In genomic region chr10:99796928-99797327, GRCh38 we compare ENCODE assay signal across 21 cellular contexts. TPM values are rescaled to one million over a fixed set of nuclear protein-coding genes. Genes with fewer than 3 reads are reported as not detected.
DNase-seq lines count a peak whose midpoint lies in the region; ATAC-seq, FAIRE-seq and TF ChIP-seq lines count a peak whose summit lies in the region.
"Had no signal": no experiment of that assay in that cellular context is flagged by ENCODE, and none has a peak within 500 bp of the region (broad histone marks: within the 10 kb centered on the region; RNA-seq: fewer than 3 reads in every experiment).

No MANE protein-coding gene starts in this region.

- H3K9me3 ChIP-seq in A549 (no peaks in the 10 kb centered on the region), mesenchymal stem cell (ENCODE audit: control insufficient read depth, low read length) (no peaks in the 10 kb centered on the region), PC-9 (ENCODE audit: insufficient read depth, low read depth) (no peaks in the 10 kb centered on the region)
- H3K9me3 ChIP-seq: BLaER1 treated with 17β-estradiol and CSF1 and Interleukin-3, amounts not matched to agents 10 nM and 100 nM; Caco-2 had no signal

- no peak overlapping the region for H3K4ac ChIP-seq in mesenchymal stem cell (ENCODE audit: low read depth in 1 of 2, low read length in 2 of 2)

- H3K27me3 ChIP-seq in mesenchymal stem cell (ENCODE audit: control insufficient read depth in 1 of 2, insufficient read depth in 1 of 2, low read length in 2 of 2) (no peaks in the 10 kb centered on the region), PC-9 (ENCODE audit: insufficient read depth, low read depth) (no peaks in the 10 kb centered on the region)
- H3K27me3 ChIP-seq: BLaER1 treated with 17β-estradiol and CSF1 and Interleukin-3, amounts not matched to agents 10 nM and 100 nM had no signal

- H2BK15ac ChIP-seq in mesenchymal stem cell (ENCODE audit: low read depth, poor library complexity, severe bottlenecking) = no peak overlapping the region

- no peak overlapping the region for H3K23ac ChIP-seq in mesenchymal stem cell (ENCODE audit: low read length in 2 of 2)

- H4K91ac ChIP-seq in mesenchymal stem cell (ENCODE audit: low read length) = no peak overlapping the region

- H2AFZ ChIP-seq in mesenchymal stem cell (ENCODE audit: low read depth, low read length) (no peak overlapping the region), PC-9 (no peak overlapping the region)

- peak overlapping the region; percentile 7 for H4K8ac ChIP-seq in mesenchymal stem cell (ENCODE audit: low read length)

- ATAC-seq in A549 (no peak), left lobe of liver (peak; percentile 3)
- ATAC-seq in activated T-cell treated with anti-CD3 and anti-CD28 coated beads, Interleukin-2, amount 50 U/mL, for 4 hours = no peak
- ATAC-seq: CD8-positive, alpha-beta T cell had no signal

- H3K79me1 ChIP-seq in mesenchymal stem cell (replicated peaks; ENCODE audit: low read length, poor library complexity, severe bottlenecking) = no peaks in the 10 kb centered on the region

- no peak for FAIRE-seq in A549 (lab: Jason Lieb, UNC)
- FAIRE-seq: D721Med, G401.6, GM12891, GM19239 had no signal

- peaks cover 18% of the 10 kb centered on the region for H3K4me1 ChIP-seq in A549
- H3K4me1 ChIP-seq in mesenchymal stem cell (ENCODE audit: control insufficient read depth, insufficient read depth, low read depth, low read length) = no peaks in the 10 kb centered on the region
- no peaks in the 10 kb centered on the region for H3K4me1 ChIP-seq in PC-9 (replicated peaks; ENCODE audit: insufficient read depth)
- H3K4me1 ChIP-seq: Caco-2 had no signal

- no peak overlapping the region for H3K4me3 ChIP-seq in A549
- H3K4me3 ChIP-seq in mesenchymal stem cell (ENCODE audit: insufficient read depth in 1 of 2, low read depth in 1 of 2, low read length in 2 of 2) = no peak overlapping the region
- H3K4me3 ChIP-seq in PC-9 = no peak overlapping the region
- H3K4me3 ChIP-seq: BLaER1 treated with 17β-estradiol and CSF1 and Interleukin-3, amounts not matched to agents 10 nM and 100 nM had no signal

- H3K36me3 ChIP-seq in mesenchymal stem cell (ENCODE audit: control insufficient read depth in 1 of 2, insufficient read depth in 2 of 2, low read depth in 1 of 2, low read length in 2 of 2) (peaks cover 0 to 12% of the 10 kb centered on the region in 2 experiments), PC-9 (ENCODE audit: low read depth) (peaks cover 15% of the 10 kb centered on the region)
- H3K36me3 ChIP-seq: BLaER1 treated with 17β-estradiol and CSF1 and Interleukin-3, amounts not matched to agents 10 nM and 100 nM had no signal

- no TSS peak for BruUV-seq in PC-9 (replicated peaks; lab: Mats Ljungman, UMichigan)

- no peak overlapping the region for H2AK5ac ChIP-seq in mesenchymal stem cell (ENCODE audit: low read length, severe bottlenecking)

- no peaks in the 10 kb centered on the region for H3K9me3 Mint-ChIP-seq in activated T-cell treated with anti-CD3 and anti-CD28 coated beads, Interleukin-2, amount 50 U/mL, for 4 hours
- H3K9me3 Mint-ChIP-seq: CD4-positive, alpha-beta T cell; CD8-positive, alpha-beta T cell had no signal

- TF ChIP-seq CTCF in A549 (IDR thresholded peaks at IDR 0.05) (no peak), PC-9 (conservative IDR thresholded peaks at IDR 0.05) (no peak)

- no peak overlapping the region for H2BK120ac ChIP-seq in mesenchymal stem cell (ENCODE audit: low read depth, low read length)

- H4K20me1 ChIP-seq in PC-9 (ENCODE audit: insufficient read depth) = no peaks in the 10 kb centered on the region
- H4K20me1 ChIP-seq: BLaER1 treated with 17β-estradiol and CSF1 and Interleukin-3, amounts not matched to agents 10 nM and 100 nM had no signal

- H3K4me2 ChIP-seq in A549 (no peak overlapping the region), mesenchymal stem cell (ENCODE audit: low read length, poor library complexity, severe bottlenecking) (no peak overlapping the region), PC-9 (no peak overlapping the region)
- H3K4me2 ChIP-seq: BLaER1 treated with 17β-estradiol and CSF1 and Interleukin-3, amounts not matched to agents 10 nM and 100 nM had no signal

- H3K79me2 ChIP-seq in PC-9 (ENCODE audit: low read depth) = no peaks in the 10 kb centered on the region

- H2BK5ac ChIP-seq in mesenchymal stem cell (ENCODE audit: low read depth, low read length, poor library complexity, severe bottlenecking) = no peak overlapping the region

- no peaks in the 10 kb centered on the region for H3K9me2 ChIP-seq in PC-9 (ENCODE audit: insufficient read depth)

- TF ChIP-seq EP300 in A549 (IDR thresholded peaks at IDR 0.05) = no peak

- no peak overlapping the region for H3K18ac ChIP-seq in mesenchymal stem cell (ENCODE audit: low read depth in 1 of 2, low read length in 2 of 2)

- peaks cover 11% of the 10 kb centered on the region for H3K36me3 Mint-ChIP-seq in activated T-cell treated with anti-CD3 and anti-CD28 coated beads, Interleukin-2, amount 50 U/mL, for 4 hours (ENCODE audit: insufficient read depth)

- H3K4me1 Mint-ChIP-seq in activated T-cell treated with anti-CD3 and anti-CD28 coated beads, Interleukin-2, amount 50 U/mL, for 4 hours (ENCODE audit: low read depth) = no peaks in the 10 kb centered on the region
- H3K4me1 Mint-ChIP-seq: B cell had no signal

- TF ChIP-seq POLR2A in A549 (IDR thresholded peaks at IDR 0.05; ENCODE audit: low read length) = no peak

- no peak overlapping the region for H3K9ac ChIP-seq in mesenchymal stem cell (ENCODE audit: low read length)
- H3K9ac ChIP-seq: BLaER1 treated with 17β-estradiol and CSF1 and Interleukin-3, amounts not matched to agents 10 nM and 100 nM had no signal

- intact Hi-C loops in PC-9 (cut with micrococcal nuclease; ENCODE audit: unreplicated experiment) = no loop called here

- no peak overlapping the region for H3K14ac ChIP-seq in mesenchymal stem cell (ENCODE audit: low read length in 2 of 2)

- H3K4me3 Mint-ChIP-seq in activated T-cell treated with anti-CD3 and anti-CD28 coated beads, Interleukin-2, amount 50 U/mL, for 4 hours = no peak overlapping the region
- H3K4me3 Mint-ChIP-seq: B cell; CD4-positive, alpha-beta T cell; CD8-positive, alpha-beta T cell had no signal

- TF ChIP-seq RAD21 in A549 (conservative IDR thresholded peaks at IDR 0.05 in 1 of 2, IDR thresholded peaks at IDR 0.05 in 1 of 2) = no peak

- H2BK12ac ChIP-seq in mesenchymal stem cell (ENCODE audit: low read length in 2 of 2) = no peak overlapping the region

- POLR2A ChIA-PET in A549 (lab: Yijun Ruan, JAX) (interaction anchor here (3.2 kb wide), 1 partner anchor 64 kb away, joined by 14 read pairs; the partner anchor contains the start of genes COX15 and CUTC), PC-9 (lab: Charles Lee; ENCODE audit: unreplicated experiment) (no interaction called here)

- DNase-seq in A549 (ENCODE audit: low read depth in 1 of 2, low spot score in 1 of 2) = no peak
- DNase-seq in left lobe of liver (ENCODE audit: low spot score) = no peak
- no peak for DNase-seq in mesenchymal stem cell
- DNase-seq in PC-9 = no peak
- DNase-seq in effector CD4-positive, alpha-beta T cell = no peak
- no peak for DNase-seq in activated T-cell treated with anti-CD3 and anti-CD28 coated beads, Interleukin-2, amount 50 U/mL, for 4 hours
- DNase-seq: ACHN; Caco-2; Calu3; CD4-positive, alpha-beta T cell; CD8-positive, alpha-beta T cell; DMS79 treated with DMSO at 0.1 percent for 48 hours; GF-D8 had no signal

- H3K27me3 Mint-ChIP-seq in activated T-cell treated with anti-CD3 and anti-CD28 coated beads, Interleukin-2, amount 50 U/mL, for 4 hours (ENCODE audit: low read depth) = no peaks in the 10 kb centered on the region
- H3K27me3 Mint-ChIP-seq: B cell; CD4-positive, alpha-beta T cell had no signal

- H3K27ac ChIP-seq in A549 (peak overlapping the region in 1 of 2 experiments; percentile 9; a peak in 1 of 6 replicates), mesenchymal stem cell (ENCODE audit: low read length, poor library complexity, severe bottlenecking) (no peak overlapping the region), PC-9 (no peak overlapping the region)
- H3K27ac ChIP-seq: 22Rv1; BLaER1 treated with 17β-estradiol and CSF1 and Interleukin-3, amounts not matched to agents 10 nM and 100 nM; C4-2B had no signal

- 95% methylated on average over 6 of the region's 6 CpGs for WGBS in A549 (ENCODE audit: missing lambda C conversion rate)
- WGBS in mesenchymal stem cell = 88% methylated on average over 6 of the region's 6 CpGs

- CTCF ChIA-PET in A549 (lab: Yijun Ruan, JAX) = interaction anchor here (1.0 to 1.7 kb wide), 3 partner anchors 9 to 86 kb away, joined by 5 to 6 read pairs (median 5); no protein-coding TSS in a partner anchor
- CTCF ChIA-PET in PC-9 (lab: Charles Lee) = no interaction called here

- peaks cover 5% of the 10 kb centered on the region; the same call in 1 of the 2 replicates for H3F3A ChIP-seq in PC-9 (ENCODE audit: insufficient read depth, low read depth)

TF ChIP-seq in A549, 52 proteins besides CTCF, POLR2A, EP300 and RAD21:
- TF ChIP-seq FOSB (CRISPR knock-in tag; IDR thresholded peaks at IDR 0.05) = no peak
- TF ChIP-seq JUN (IDR thresholded peaks at IDR 0.05) = 0 out of 5 replicates have a peak, but pooled peaks of 1 of the 2 experiments have one; percentile 11
- TF ChIP-seq POLR2AphosphoS2 (conservative IDR thresholded peaks at IDR 0.05; ENCODE audit: low read length) = peak; percentile 28; the same call in 1 of the 2 replicates

RNA-seq across cellular contexts. Expression of gene ABCC2, which starts 14.5 kb away (rescaled TPM):
- polyA plus RNA-seq in A549 (2011; rRNA removed) (369 and 431 TPM in 2 replicates), A549 (2017; fragmentation: RNase III; extraction: RNeasy Plus Mini Kit Qiagen cat#74134 plus additional on column Dnase treatment) (164 to 192 TPM (median 173 TPM) in 3 replicates)
- 170 and 173 TPM in 2 replicates for polyA plus RNA-seq in A549 (2012; cell fraction: cytosol; rRNA removed)
- polyA plus RNA-seq in A549 (2012; cell fraction: nucleus; rRNA removed) = 487 and 726 TPM in 2 replicates
- 358 and 400 TPM in 2 replicates for polyA minus RNA-seq in A549 (2011; rRNA and poly(A)+ RNA removed)
- total RNA-seq in left lobe of liver (254 TPM), PC-9 (2021) (132 and 174 TPM in 2 replicates)
- 0.58 TPM for polyA plus RNA-seq in mesenchymal stem cell (2013, experiment 1 of 2)
- 0.42 TPM for polyA plus RNA-seq in mesenchymal stem cell (2013, experiment 2 of 2)
- 1 to 10 TPM; 1.3 to 1.5 (median 1.3) TPM for total RNA-seq in activated T-cell treated with anti-CD3 and anti-CD28 coated beads, Interleukin-2, amount 50 U/mL, for 4 hours

Comparison
In these comparisons a context has a peak if more than half of its experiments do, and no peak if none do; other contexts are left out.
1. RNA of gene ABCC2, which starts 14.5 kb away (total RNA-seq): 254 TPM in left lobe of liver (single experiment) and 132 to 174 TPM in PC-9; 1.3 to 1.5 TPM in activated T-cell treated with anti-CD3 and anti-CD28 coated beads, Interleukin-2, amount 50 U/mL, for 4 hours; every median in the first group is over 10 times any median in the second.